ENCODE assay signal across 16 cellular contexts in the genomic region with DNA sequence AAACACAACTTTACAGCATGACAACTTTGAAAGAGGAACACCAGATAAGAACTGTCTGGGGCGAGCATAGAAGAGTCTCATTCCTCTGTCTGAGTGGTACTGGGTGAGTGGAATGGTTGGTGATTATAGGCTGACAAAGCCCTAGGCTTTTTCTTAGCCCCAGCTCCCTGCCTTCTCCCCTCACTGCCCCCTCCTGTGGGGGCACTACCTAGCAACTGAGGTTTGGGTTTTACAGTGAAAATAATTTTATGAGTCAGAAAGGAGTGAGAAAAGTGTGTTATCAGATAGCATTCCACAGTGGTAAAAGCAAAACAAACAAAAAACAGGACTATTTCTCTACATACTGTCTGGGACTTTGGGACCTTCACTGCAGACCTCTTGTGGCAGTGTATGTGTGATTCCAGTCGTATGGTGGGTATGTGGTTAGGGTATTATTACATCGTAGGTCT. TPM values are rescaled to one million over a fixed set of nuclear protein-coding genes. Genes with fewer than 3 reads are reported as not detected.
DNase-seq lines count a peak whose midpoint lies in the region; ATAC-seq, FAIRE-seq and TF ChIP-seq lines count a peak whose summit lies in the region.
"Had no signal": no experiment of that assay in that cellular context is flagged by ENCODE, and none has a peak within 500 bp of the region (broad histone marks: within the 10 kb centered on the region; RNA-seq: fewer than 3 reads in every experiment).

No MANE protein-coding gene starts in this region.

- H3K9me1 ChIP-seq in IMR-90 (ENCODE audit: insufficient read depth, low read length) = no peaks in the 10 kb centered on the region; the same call in 1 of the 2 replicates

- H3K27ac ChIP-seq in A549 (no peak overlapping the region), IMR-90 (ENCODE audit: insufficient read depth, low read length) (no peak overlapping the region)
- H3K27ac ChIP-seq: foreskin keratinocyte had no signal

- H3K4me3 ChIP-seq in A549 (no peak overlapping the region), IMR-90 (ENCODE audit: insufficient read depth, low read depth, low read length) (no peak overlapping the region)

- no peaks in the 10 kb centered on the region for H3K79me1 ChIP-seq in IMR-90 (ENCODE audit: low read depth in 1 of 2, low read length in 2 of 2)

- H3K9me3 ChIP-seq in A549 (no peaks in the 10 kb centered on the region), IMR-90 (ENCODE audit: control insufficient read depth, insufficient read depth, low read length) (no peaks in the 10 kb centered on the region)

- H3K9ac ChIP-seq in IMR-90 (ENCODE audit: low read depth, low read length) = no peak overlapping the region

- peak; percentile 45 to 47; a peak in 3 of 6 replicates for ATAC-seq in A549
- ATAC-seq in IMR-90 (ENCODE audit: low read depth) = peak; percentile 78
- ATAC-seq in GM21367 (IDR thresholded peaks at IDR 0.05; ENCODE audit: unreplicated experiment) = no peak
- ATAC-seq: left lobe of liver, right cardiac atrium had no signal

- H2BK15ac ChIP-seq in IMR-90 (ENCODE audit: low read depth, low read length) = no peak overlapping the region

- DNase-seq in A549 (ENCODE audit: low read depth in 1 of 2, low spot score in 1 of 2) (no peak), IMR-90 (peak; percentile 32), amniotic epithelial cell (ENCODE audit: low read depth) (peak; percentile 61), iris pigment epithelial cell (ENCODE audit: low read depth) (peak; percentile 34), cortex of kidney (lab: John Stamatoyannopoulos, UW) (no peak), NCI-H446 (lab: John Stamatoyannopoulos, UW) (no peak)
- no peak for DNase-seq in stimulated activated CD4-positive, alpha-beta T cell treated with anti-CD3 and anti-CD28 coated beads, Interleukin-4, amount 100 ng/mL, for 24 hours
- DNase-seq: activated CD4-positive, CD25-positive, alpha-beta regulatory T cell treated with anti-CD3 and anti-CD28 coated beads, Interleukin-2, amount 50 U/mL, for 72 hours; foreskin keratinocyte; NCI-H1694; NCI-H446 treated with DMSO at 0.1 percent for 48 hours; right cardiac atrium; Right ventricle myocardium superior; T-helper 17 cell had no signal

- no peaks in the 10 kb centered on the region for H3K36me3 ChIP-seq in IMR-90 (ENCODE audit: control insufficient read depth, insufficient read depth, low read length)

- no peak overlapping the region for H2BK120ac ChIP-seq in IMR-90 (ENCODE audit: low read depth, low read length)

- no peak for FAIRE-seq in A549 (lab: Jason Lieb, UNC)

- no peak overlapping the region for H3K18ac ChIP-seq in IMR-90 (ENCODE audit: low read depth, low read length)

- H3K14ac ChIP-seq in IMR-90 (replicated peaks; ENCODE audit: low read depth, low read length) = no peak overlapping the region

- no peak overlapping the region for H3K23ac ChIP-seq in IMR-90 (ENCODE audit: low read depth, low read length)

- no peak overlapping the region for H4K91ac ChIP-seq in IMR-90 (ENCODE audit: insufficient read depth, low read depth, low read length)

- H3K4me1 ChIP-seq in A549 (peaks cover 7% of the 10 kb centered on the region; the same call in 1 of the 3 replicates), IMR-90 (ENCODE audit: control insufficient read depth, insufficient read depth, low read length) (peaks cover 4% of the 10 kb centered on the region; the same call in 1 of the 2 replicates)
- H3K4me1 ChIP-seq: foreskin keratinocyte had no signal

- TF ChIP-seq CTCF in A549 (IDR thresholded peaks at IDR 0.05) (no peak), IMR-90 (conservative IDR thresholded peaks at IDR 0.05; ENCODE audit: low read depth, low read length) (no peak; the same call in 1 of the 2 replicates)

- whole genome bisulfite sequencing in A549 (ENCODE audit: missing lambda C conversion rate) = 60% methylated on average over 3 of the region's 3 CpGs
- no CpG with 5 or more reads among the region's 3 CpGs for WGBS in IMR-90 (ENCODE audit: extremely low coverage in 2 of 2, insufficient read length in 1 of 2), 2 experiments

- H2BK5ac ChIP-seq in IMR-90 (ENCODE audit: low read depth, low read length, poor library complexity, severe bottlenecking) = no peak overlapping the region

- no peak overlapping the region for H4K5ac ChIP-seq in IMR-90 (ENCODE audit: low read depth, low read length)

- no peak for TF ChIP-seq EP300 in A549 (IDR thresholded peaks at IDR 0.05)

- no peak overlapping the region for H2AK5ac ChIP-seq in IMR-90 (ENCODE audit: low read depth, low read length)

- H3K27me3 ChIP-seq in IMR-90 (ENCODE audit: control insufficient read depth, insufficient read depth, low read length) = no peaks in the 10 kb centered on the region
- H3K27me3 ChIP-seq: foreskin keratinocyte had no signal

- POLR2A ChIA-PET in A549 (lab: Yijun Ruan, JAX) = no interaction called here
- POLR2A ChIA-PET in IMR-90 (lab: Charles Lee; ENCODE audit: unreplicated experiment) = no interaction called here

- in situ Hi-C loops in IMR-90 (cut with MboI; ENCODE audit: low sequenced_read_pairs) = no loop called here

- CTCF ChIA-PET in A549 (lab: Yijun Ruan, JAX) (interaction anchor here (1.2 kb wide), 1 partner anchor 10 kb away, joined by 5 read pairs; the partner anchor contains the start of gene TMEM165), IMR-90 (lab: Yijun Ruan, JAX) (interaction anchor here (1.0 kb wide), 2 partner anchors 8 to 20 kb away, joined by 3 read pairs; no protein-coding TSS in a partner anchor)

- no peak overlapping the region for H2AK9ac ChIP-seq in IMR-90 (replicated peaks; ENCODE audit: low read depth, low read length, poor library complexity)

- H3K4ac ChIP-seq in IMR-90 (ENCODE audit: low read depth, low read length) = no peak overlapping the region

- H4K20me1 ChIP-seq in IMR-90 (ENCODE audit: insufficient read depth, low read length) = no peaks in the 10 kb centered on the region

- no peak overlapping the region for H2AFZ ChIP-seq in IMR-90 (replicated peaks; ENCODE audit: low read length, poor library complexity)

- no TSS peak for BruUV-seq in IMR-90 (replicated peaks; lab: Mats Ljungman, UMichigan)

- TF ChIP-seq RAD21 in A549 (conservative IDR thresholded peaks at IDR 0.05 in 1 of 2, IDR thresholded peaks at IDR 0.05 in 1 of 2) = no peak
- peak; percentile 21; the same call in 1 of the 2 replicates for TF ChIP-seq RAD21 in IMR-90 (IDR thresholded peaks at IDR 0.05; ENCODE audit: low read length)

- intact Hi-C loops in IMR-90 (cut with micrococcal nuclease) = no loop called here

- H3K56ac ChIP-seq in IMR-90 (ENCODE audit: extremely low read depth, insufficient read depth, low read length) = no peak overlapping the region

- dilution Hi-C loops in IMR-90 (cut with HindIII; ENCODE audit: low sequenced_read_pairs, unreplicated experiment) = no loop called here

- no peak overlapping the region for H4K8ac ChIP-seq in IMR-90 (ENCODE audit: low read depth in 2 of 2, low read length in 2 of 2)

- no peak overlapping the region for H2BK20ac ChIP-seq in IMR-90 (ENCODE audit: low read depth, low read length)

- TF ChIP-seq POLR2A in A549 (IDR thresholded peaks at IDR 0.05; ENCODE audit: low read length) (no peak), IMR-90 (IDR thresholded peaks at IDR 0.05; ENCODE audit: low read depth, low read length) (no peak)

- H3K4me2 ChIP-seq in A549 = peak overlapping the region; percentile 8; the same call in 1 of the 3 replicates
- peak overlapping the region; percentile 16; the same call in 1 of the 2 replicates for H3K4me2 ChIP-seq in IMR-90 (ENCODE audit: low read depth, low read length)

TF ChIP-seq in A549, 52 proteins besides CTCF, POLR2A, EP300 and RAD21 (continues in another document):
- TF ChIP-seq KDM5A (IDR thresholded peaks at IDR 0.05) = no peak
- TF ChIP-seq, protein P1, sequence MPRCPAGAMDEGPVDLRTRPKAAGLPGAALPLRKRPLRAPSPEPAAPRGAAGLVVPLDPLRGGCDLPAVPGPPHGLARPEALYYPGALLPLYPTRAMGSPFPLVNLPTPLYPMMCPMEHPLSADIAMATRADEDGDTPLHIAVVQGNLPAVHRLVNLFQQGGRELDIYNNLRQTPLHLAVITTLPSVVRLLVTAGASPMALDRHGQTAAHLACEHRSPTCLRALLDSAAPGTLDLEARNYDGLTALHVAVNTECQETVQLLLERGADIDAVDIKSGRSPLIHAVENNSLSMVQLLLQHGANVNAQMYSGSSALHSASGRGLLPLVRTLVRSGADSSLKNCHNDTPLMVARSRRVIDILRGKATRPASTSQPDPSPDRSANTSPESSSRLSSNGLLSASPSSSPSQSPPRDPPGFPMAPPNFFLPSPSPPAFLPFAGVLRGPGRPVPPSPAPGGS (IDR thresholded peaks at IDR 0.05) = no peak

TF ChIP-seq in IMR-90, 13 proteins besides CTCF, POLR2A, EP300 and RAD21:
- TF ChIP-seq RCOR1 (IDR thresholded peaks at IDR 0.05; ENCODE audit: insufficient replicate concordance, low read length) (no peak), MAZ (IDR thresholded peaks at IDR 0.05; ENCODE audit: borderline replicate concordance, low read depth, low read length) (peak; percentile 87), FOS (IDR thresholded peaks at IDR 0.05; ENCODE audit: low read depth, low read length) (0 out of 2 replicates have a peak, but pooled peaks have one; percentile 31)

RNA-seq across cellular contexts. Expression of gene TMEM165, which starts 10.5 kb away (rescaled TPM):
- 83.5 and 87.4 TPM in 2 replicates for polyA plus RNA-seq in A549 (2011; rRNA removed)
- 29.9 and 39.7 TPM in 2 replicates for polyA plus RNA-seq in A549 (2012; cell fraction: cytosol; rRNA removed)
- 54.1 and 72.1 TPM in 2 replicates for polyA plus RNA-seq in A549 (2012; cell fraction: nucleus; rRNA removed)
- polyA plus RNA-seq in A549 (2017; fragmentation: RNase III; extraction: RNeasy Plus Mini Kit Qiagen cat#74134 plus additional on column Dnase treatment) = 43.6 to 54.4 TPM (median 52.6 TPM) in 3 replicates
- 84.9 and 89.9 TPM in 2 replicates for polyA minus RNA-seq in A549 (2011; rRNA and poly(A)+ RNA removed)
- 49.6 and 88.3 TPM in 2 replicates for total RNA-seq in IMR-90 (2012; rRNA removed)
- 73.3 and 83.0 TPM in 2 replicates for polyA plus RNA-seq in IMR-90 (2012; rRNA removed)
- 24.8 and 66.4 TPM in 2 replicates for polyA plus RNA-seq in IMR-90 (2012; cell fraction: cytosol; rRNA removed)
- 80.3 and 193 TPM in 2 replicates for polyA plus RNA-seq in IMR-90 (2012; cell fraction: nucleus; rRNA removed; ENCODE audit: low replicate concordance)

RNA-seq across cellular contexts. Expression of gene SRD5A3, which starts 39.2 kb away (rescaled TPM):
- polyA plus RNA-seq in A549 (2011; rRNA removed) = 11.1 and 14.1 TPM in 2 replicates
- polyA plus RNA-seq in A549 (2012; cell fraction: cytosol; rRNA removed) = 2.8 and 4.1 TPM in 2 replicates
- polyA plus RNA-seq in A549 (2012; cell fraction: nucleus; rRNA removed) = 1.0 and 1.5 TPM in 2 replicates
- 5.7 to 6.2 TPM (median 5.9 TPM) in 3 replicates for polyA plus RNA-seq in A549 (2017; fragmentation: RNase III; extraction: RNeasy Plus Mini Kit Qiagen cat#74134 plus additional on column Dnase treatment)
- 7.2 and 7.6 TPM in 2 replicates for polyA minus RNA-seq in A549 (2011; rRNA and poly(A)+ RNA removed)
- 6.8 and 7.8 TPM in 2 replicates for total RNA-seq in IMR-90 (2012; rRNA removed)
- 5.6 and 6.4 TPM in 2 replicates for polyA plus RNA-seq in IMR-90 (2012; rRNA removed)
- polyA plus RNA-seq in IMR-90 (2012; cell fraction: cytosol; rRNA removed) = 2.9 and 6.5 TPM in 2 replicates
- polyA plus RNA-seq in IMR-90 (2012; cell fraction: nucleus; rRNA removed; ENCODE audit: low replicate concordance) = 0.65 and 4.7 TPM in 2 replicates

Comparison
In these comparisons a context has a peak if more than half of its experiments do, and no peak if none do; other contexts are left out.
1. DNase-seq: peak in IMR-90 (single experiment), amniotic epithelial cell (single experiment) and iris pigment epithelial cell (single experiment); none in A549 (0 of 2), cortex of kidney (single experiment), stimulated activated CD4-positive, alpha-beta T cell treated with anti-CD3 and anti-CD28 coated beads, Interleukin-4, amount 100 ng/mL, for 24 hours (single experiment) and NCI-H446 (0 of 2).